Comparison of ENCODE assay signal across 11 cellular contexts in genomic region chrX:72126048-72126415, GRCh38. TPM values are rescaled to one million over a fixed set of nuclear protein-coding genes. Genes with fewer than 3 reads are reported as not detected.
DNase-seq lines count a peak whose midpoint lies in the region; ATAC-seq and TF ChIP-seq lines count a peak whose summit lies in the region.
"Had no signal": no experiment of that assay in that cellular context is flagged by ENCODE, and none has a peak within 500 bp of the region (broad histone marks: within the 10 kb centered on the region; RNA-seq: fewer than 3 reads in every experiment).

No MANE protein-coding gene starts in this region.

- no peak for TF ChIP-seq CTCF in uterus (IDR thresholded peaks at IDR 0.05)
- no peak for TF ChIP-seq CTCF in body of pancreas (IDR thresholded peaks at IDR 0.05)

- no peaks in the 10 kb centered on the region for H3K27me3 ChIP-seq in effector memory CD4-positive, alpha-beta T cell (replicated peaks; ENCODE audit: control insufficient read depth, insufficient read depth, low read length, poor library complexity, severe bottlenecking)
- H3K27me3 ChIP-seq in uterus, result no peaks in the 10 kb centered on the region
- H3K27me3 ChIP-seq in body of pancreas, result no peaks in the 10 kb centered on the region
- H3K27me3 ChIP-seq: SJCRH30, testis had no signal

- ATAC-seq in GM18909 (IDR thresholded peaks at IDR 0.05; ENCODE audit: poor library complexity, unreplicated experiment) (no peak), body of pancreas (no peak)

- H3K4me3 ChIP-seq in effector memory CD4-positive, alpha-beta T cell (ENCODE audit: insufficient read depth, low read depth, low read length, poor library complexity, severe bottlenecking), result no peak overlapping the region
- H3K4me3 ChIP-seq in mesodermal cell (ENCODE audit: extremely low read depth, insufficient read depth, low read length, poor library complexity, severe bottlenecking), result no peak overlapping the region
- H3K4me3 ChIP-seq in uterus, result no peak overlapping the region
- no peak overlapping the region for H3K4me3 ChIP-seq in body of pancreas
- H3K4me3 ChIP-seq: SJCRH30, testis had no signal

- H3K36me3 ChIP-seq in effector memory CD4-positive, alpha-beta T cell (ENCODE audit: control insufficient read depth, insufficient read depth, low read length), result no peaks in the 10 kb centered on the region
- H3K36me3 ChIP-seq in mesodermal cell (ENCODE audit: control insufficient read depth, insufficient read depth, low read length) (peaks cover 13% of the 10 kb centered on the region), uterus (no peaks in the 10 kb centered on the region), body of pancreas (replicated peaks in 1 of 2; ENCODE audit: insufficient read depth in 1 of 2, low read depth in 2 of 2) (no peaks in the 10 kb centered on the region)
- H3K36me3 ChIP-seq: SJCRH30 had no signal

- 86% methylated on average over 1 of the region's 3 CpGs; no CpG with 5 or more reads in 1 of the 2 experiments for WGBS in mesodermal cell (ENCODE audit: insufficient coverage in 2 of 2), 2 experiments
- WGBS in body of pancreas, 2 donors, result 9 to 14% methylated on average over 1 to 2 of the region's 3 CpGs

- peaks cover 33% of the 10 kb centered on the region for H3K4me1 ChIP-seq in effector memory CD4-positive, alpha-beta T cell (ENCODE audit: control insufficient read depth, insufficient read depth, low read length, poor library complexity, severe bottlenecking)
- H3K4me1 ChIP-seq in mesodermal cell (ENCODE audit: control insufficient read depth, insufficient read depth, low read length, poor library complexity, severe bottlenecking) (peaks cover 57% of the 10 kb centered on the region), uterus (no peaks in the 10 kb centered on the region), body of pancreas (no peaks in the 10 kb centered on the region)
- H3K4me1 ChIP-seq: foreskin keratinocyte had no signal

- no peak for TF ChIP-seq POLR2A in uterus (IDR thresholded peaks at IDR 0.05)
- TF ChIP-seq POLR2A in body of pancreas (IDR thresholded peaks at IDR 0.05), result no peak

- DNase-seq in NCI-H2196 treated with DMSO at 0.1 percent for 48 hours (lab: John Stamatoyannopoulos, UW; ENCODE audit: unreplicated experiment), result peak; percentile 14
- DNase-seq in NCI-H2196 (lab: John Stamatoyannopoulos, UW; ENCODE audit: unreplicated experiment), result no peak
- no peak for DNase-seq in effector memory CD4-positive, alpha-beta T cell
- DNase-seq in uterus, result peak in 1 of 2 donors; percentile 51
- no peak for DNase-seq in NK-92 treated with Interleukin-12 subunit alpha and Interleukin-12 subunit beta, amount 100 ng/mL, for 24 hours (lab: John Stamatoyannopoulos, UW)
- no peak for DNase-seq in body of pancreas

- no peaks in the 10 kb centered on the region for H3K9me3 ChIP-seq in effector memory CD4-positive, alpha-beta T cell (ENCODE audit: control insufficient read depth, low read length)
- H3K9me3 ChIP-seq in mesodermal cell (ENCODE audit: control insufficient read depth, low read length), result no peaks in the 10 kb centered on the region
- H3K9me3 ChIP-seq in uterus, result no peaks in the 10 kb centered on the region
- H3K9me3 ChIP-seq in body of pancreas, result no peaks in the 10 kb centered on the region
- H3K9me3 ChIP-seq: SJCRH30, testis had no signal

- H3K27ac ChIP-seq in effector memory CD4-positive, alpha-beta T cell (ENCODE audit: insufficient read depth, low read length, poor library complexity, severe bottlenecking), result peak overlapping the region; percentile 49
- H3K27ac ChIP-seq in mesodermal cell (ENCODE audit: low read depth, low read length, severe bottlenecking) (peak overlapping the region; percentile 45), uterus (peak overlapping the region; percentile 67 to 69), body of pancreas (no peak overlapping the region)
- H3K27ac ChIP-seq: foreskin keratinocyte, SJCRH30 had no signal

- intact Hi-C loops in uterus (cut with DNase I; ENCODE audit: low total_unique reads) (loop anchor here (10.0 kb wide), 1 partner anchor 101 kb away; no protein-coding TSS in a partner anchor), body of pancreas (cut with DNase I) (no loop called here)

RNA-seq across cellular contexts. Expression of gene RTL5, which starts 5.7 kb away (rescaled TPM):
- polyA plus RNA-seq in mesodermal cell (2013, experiment 1 of 2), result 12.0 TPM
- polyA plus RNA-seq in mesodermal cell (2013, experiment 2 of 2), result 10.1 TPM
- total RNA-seq in uterus (10 to 100 TPM in 1 of 4 donors, 1 to 10 TPM in 3; 2.3 to 23.3 (median 6.1) TPM), body of pancreas (1 to 10 TPM; 1.6 to 2.3 TPM)

RNA-seq across cellular contexts. Expression of gene PIN4, which starts 55.5 kb away (rescaled TPM):
- 27.4 TPM for polyA plus RNA-seq in mesodermal cell (2013, experiment 1 of 2)
- polyA plus RNA-seq in mesodermal cell (2013, experiment 2 of 2), result 23.0 TPM
- total RNA-seq in uterus (10 to 100 TPM in 1 of 4 donors, 1 to 10 TPM in 2, not detected in 1; 1.3 to 15.0 (median 8.2) TPM), body of pancreas (1 to 10 TPM in 1 of 2 donors, under 1 TPM in 1; 0.99 to 4.4 TPM)

Comparison
In these comparisons a context has a peak if more than half of its experiments do, and no peak if none do; other contexts are left out.
1. H3K27ac ChIP-seq: peak in effector memory CD4-positive, alpha-beta T cell (single experiment), mesodermal cell (single experiment) and uterus (2 of 2); none in body of pancreas (0 of 4).